In genomic region chr20:53547664-53548239, GRCh38 we compare ENCODE assay signal across 8 cellular contexts. TPM values are rescaled to one million over a fixed set of nuclear protein-coding genes. Genes with fewer than 3 reads are reported as not detected.
A peak's percentile ranks its signal among the peaks of the same experiment; 100 is the strongest.
DNase-seq lines count a peak whose midpoint lies in the region; ATAC-seq and TF ChIP-seq lines count a peak whose summit lies in the region.

No MANE protein-coding gene starts in this region.

- ATAC-seq in lung (ENCODE audit: insufficient read depth, low FRiP score): peak; percentile 27

- TF ChIP-seq CTCF in GM12875 (IDR thresholded peaks at IDR 0.05; ENCODE audit: borderline replicate concordance, insufficient read depth, low read depth, low read length): peak; percentile 56; the same call in 1 of the 2 replicates
- peak; percentile 61 for TF ChIP-seq CTCF in lung (IDR thresholded peaks at IDR 0.05; ENCODE audit: control extremely low read depth, extremely low read depth)
- TF ChIP-seq CTCF in tibial nerve (IDR thresholded peaks at IDR 0.05): peak; percentile 60 to 74 (median 68)

- no peaks in the 10 kb centered on the region for H3K9me3 ChIP-seq in lung (ENCODE audit: control insufficient read depth in 2 of 2, insufficient read depth in 1 of 2, low read length in 1 of 2)
- H3K9me3 ChIP-seq in tibial nerve: no peaks in the 10 kb centered on the region

- no peak overlapping the region for H3K4me3 ChIP-seq in GM12875 (ENCODE audit: low read depth, low read length)
- no peak overlapping the region for H3K4me3 ChIP-seq in lung
- no peak overlapping the region for H3K4me3 ChIP-seq in tibial nerve

- no peaks in the 10 kb centered on the region for H3K27me3 ChIP-seq in lung (ENCODE audit: control insufficient read depth, insufficient read depth)
- no peaks in the 10 kb centered on the region for H3K27me3 ChIP-seq in tibial nerve

- no peak for TF ChIP-seq EP300 in tibial nerve (IDR thresholded peaks at IDR 0.05)

- H3K36me3 ChIP-seq in lung (ENCODE audit: control insufficient read depth in 2 of 2, insufficient read depth in 2 of 2, low read length in 2 of 2) (no peaks in the 10 kb centered on the region), tibial nerve (no peaks in the 10 kb centered on the region)

- H3K4me1 ChIP-seq in lung (ENCODE audit: control insufficient read depth in 2 of 2, insufficient read depth in 2 of 2, low read length in 2 of 2): no peaks in the 10 kb centered on the region
- peaks cover 0 to 4% (median 0%) of the 10 kb centered on the region in 4 donors for H3K4me1 ChIP-seq in tibial nerve

- no peak for TF ChIP-seq POLR2A in tibial nerve (IDR thresholded peaks at IDR 0.05)

- 35 to 45% methylated on average over 7 of the region's 7 CpGs for WGBS in lung, 2 donors
- 33 to 37% methylated on average over 7 of the region's 7 CpGs for WGBS in tibial nerve, 2 donors

- H3K27ac ChIP-seq in lung (ENCODE audit: low read depth in 1 of 2, low read length in 1 of 2): no peak overlapping the region
- no peak overlapping the region for H3K27ac ChIP-seq in tibial nerve

- peak; percentile 77 for DNase-seq in AG08396 (ENCODE audit: low spot score)
- DNase-seq in NCI-H146 (lab: John Stamatoyannopoulos, UW): peak; percentile 44
- DNase-seq in SW480 (ENCODE audit: low spot score): peak; percentile 77
- peak; percentile 49 to 63 for DNase-seq in dermis microvascular lymphatic vessel endothelial cell (ENCODE audit: low read depth in 2 of 2)
- DNase-seq in lung (ENCODE audit: low spot score): peak; percentile 40
- peak in 1 of 2 donors; percentile 48 for DNase-seq in tibial nerve (ENCODE audit: low spot score in 2 of 2)
- DNase-seq in activated CD4-positive, CD25-positive, alpha-beta regulatory T cell treated with anti-CD3 and anti-CD28 coated beads, Interleukin-2, amount 50 U/mL, for 72 hours: no peak

RNA-seq across cellular contexts. Expression of gene ZNF217, which starts 45.9 kb away (rescaled TPM):
- total RNA-seq in dermis microvascular lymphatic vessel endothelial cell (9.0 and 12.8 TPM in 2 replicates), lung (10 to 100 TPM; 32.2 to 32.6 TPM), tibial nerve (10 to 100 TPM; 21.4 to 24.3 (median 23.1) TPM)
- 10 to 100 TPM in 1 of 2 donors, 1 to 10 TPM in 1; 6.0 to 16.8 TPM for polyA plus RNA-seq in lung
